In the genomic region with DNA sequence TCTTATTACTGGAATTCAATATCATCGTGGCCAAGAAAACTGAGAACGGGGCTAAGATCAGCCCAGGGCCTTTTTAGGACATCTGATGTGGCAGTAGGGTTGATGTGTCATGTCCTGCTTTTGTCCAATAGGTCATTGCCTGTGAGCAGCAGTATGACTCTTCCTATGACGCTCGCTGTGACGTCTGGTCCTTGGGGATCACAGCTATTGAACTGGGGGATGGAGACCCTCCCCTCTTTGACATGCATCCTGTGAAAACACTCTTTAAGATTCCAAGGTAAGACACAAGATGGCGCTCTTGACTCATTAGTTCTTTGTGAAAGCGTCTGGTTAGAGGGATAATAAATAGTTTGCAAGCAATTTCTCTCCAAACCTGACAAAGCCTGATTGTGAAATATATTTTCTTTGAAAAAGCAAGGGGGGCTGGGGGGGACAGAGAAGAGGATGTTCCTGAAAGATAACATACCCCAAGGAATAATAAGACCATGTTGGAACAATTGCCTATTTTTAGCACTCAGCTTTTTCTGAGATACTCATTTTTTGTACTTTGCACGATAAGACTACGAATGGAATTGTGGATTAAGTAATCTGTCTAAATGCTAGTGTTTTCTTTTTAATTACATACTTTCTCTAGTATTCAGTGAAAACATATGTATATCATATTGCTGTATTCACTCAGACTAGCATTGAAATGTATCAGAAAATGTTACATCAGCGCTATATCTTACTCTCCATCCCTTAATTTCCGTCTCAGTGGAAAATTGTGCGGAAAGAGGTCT, we compare ENCODE assay signal across 9 cellular contexts. TPM values are rescaled to one million over a fixed set of nuclear protein-coding genes. Genes with fewer than 3 reads are reported as not detected.
DNase-seq lines count a peak whose midpoint lies in the region; ATAC-seq and TF ChIP-seq lines count a peak whose summit lies in the region.
"Had no signal": no experiment of that assay in that cellular context is flagged by ENCODE, and none has a peak within 500 bp of the region (broad histone marks: within the 10 kb centered on the region; RNA-seq: fewer than 3 reads in every experiment).

No MANE protein-coding gene starts in this region.

- peaks cover under 1% of the 10 kb centered on the region for H3K4me1 Mint-ChIP-seq in chondrocyte (ENCODE audit: low read depth)
- H3K4me1 Mint-ChIP-seq in activated T-helper 17 cell treated with anti-CD3 and anti-CD28 coated beads, Interleukin-2, amount 50 U/mL, for 72 hours = no peaks in the 10 kb centered on the region
- H3K4me1 Mint-ChIP-seq: CD4-positive, CD25-positive, alpha-beta regulatory T cell had no signal

- no peak for ATAC-seq in activated T-helper 17 cell treated with anti-CD3 and anti-CD28 coated beads, Interleukin-2, amount 50 U/mL, for 72 hours (replicated peaks)

- no peak overlapping the region for H2BK120ac ChIP-seq in mesendoderm (ENCODE audit: low read depth, low read length)

- no peak overlapping the region for H3K23ac ChIP-seq in mesendoderm (ENCODE audit: low read length)

- no peaks in the 10 kb centered on the region for H3K79me2 ChIP-seq in mesendoderm (ENCODE audit: control insufficient read depth, insufficient read depth, low read length)

- peak; percentile 83 for TF ChIP-seq CTCF in chondrocyte (IDR thresholded peaks at IDR 0.05)

- no peak overlapping the region for H2AK5ac ChIP-seq in mesendoderm (ENCODE audit: low read length)

- no peaks in the 10 kb centered on the region for H3K36me3 ChIP-seq in mesendoderm (ENCODE audit: control insufficient read depth, insufficient read depth, low read length)

- peaks cover 29% of the 10 kb centered on the region for H3K27me3 Mint-ChIP-seq in chondrocyte (ENCODE audit: low read depth)
- peaks cover 17% of the 10 kb centered on the region for H3K27me3 Mint-ChIP-seq in activated T-helper 17 cell treated with anti-CD3 and anti-CD28 coated beads, Interleukin-2, amount 50 U/mL, for 72 hours
- H3K27me3 Mint-ChIP-seq: CD4-positive, CD25-positive, alpha-beta regulatory T cell had no signal

- no peak overlapping the region for H3K4me2 ChIP-seq in mesendoderm (ENCODE audit: low read length)

- no peak overlapping the region for H3K27ac Mint-ChIP-seq in chondrocyte (ENCODE audit: unreplicated experiment)
- no peak overlapping the region for H3K27ac Mint-ChIP-seq in activated T-helper 17 cell treated with anti-CD3 and anti-CD28 coated beads, Interleukin-2, amount 50 U/mL, for 72 hours
- H3K27ac Mint-ChIP-seq: CD4-positive, CD25-positive, alpha-beta regulatory T cell had no signal

- H3K9ac ChIP-seq in mesendoderm (ENCODE audit: low read length) = no peak overlapping the region

- no CpG with 5 or more reads among the region's 12 CpGs for WGBS in mesendoderm (ENCODE audit: extremely low coverage, insufficient coverage, low lambda C conversion rate)

- no peak overlapping the region for H3K4me3 ChIP-seq in mesendoderm (ENCODE audit: low read length)

- peak overlapping the region; percentile 36 for H3K56ac ChIP-seq in mesendoderm (ENCODE audit: low read length)

- H3K4ac ChIP-seq in mesendoderm (ENCODE audit: low read depth, low read length) = no peak overlapping the region

- no peaks in the 10 kb centered on the region for H3K9me3 Mint-ChIP-seq in chondrocyte (ENCODE audit: low read depth)
- H3K9me3 Mint-ChIP-seq in activated T-helper 17 cell treated with anti-CD3 and anti-CD28 coated beads, Interleukin-2, amount 50 U/mL, for 72 hours = no peaks in the 10 kb centered on the region
- H3K9me3 Mint-ChIP-seq: CD4-positive, CD25-positive, alpha-beta regulatory T cell had no signal

- no peaks in the 10 kb centered on the region for H3K36me3 Mint-ChIP-seq in chondrocyte (ENCODE audit: low read depth)
- H3K36me3 Mint-ChIP-seq in activated T-helper 17 cell treated with anti-CD3 and anti-CD28 coated beads, Interleukin-2, amount 50 U/mL, for 72 hours (ENCODE audit: low read depth) = no peaks in the 10 kb centered on the region
- H3K36me3 Mint-ChIP-seq: CD4-positive, CD25-positive, alpha-beta regulatory T cell had no signal

- H3K79me1 ChIP-seq in mesendoderm (ENCODE audit: low read length) = no peaks in the 10 kb centered on the region

- H3K27me3 ChIP-seq in mesendoderm (ENCODE audit: insufficient read depth, low read length, poor library complexity) = no peaks in the 10 kb centered on the region

- H2BK15ac ChIP-seq in mesendoderm (replicated peaks; ENCODE audit: low read depth) = no peak overlapping the region

- peak overlapping the region; percentile 95 for H3K18ac ChIP-seq in mesendoderm (ENCODE audit: low read length)

- peak; percentile 20 to 56 for DNase-seq in NOMO-1 (lab: John Stamatoyannopoulos, UW; ENCODE audit: unreplicated experiment in 2 of 2)
- no peak for DNase-seq in NOMO-1 treated with dmso at 0.1 percent for 144 hours (lab: John Stamatoyannopoulos, UW; ENCODE audit: unreplicated experiment)
- peak; percentile 29 for DNase-seq in HuH-7.5 (ENCODE audit: low spot score)
- peak; percentile 56 for DNase-seq in NOMO-1 treated with DMSO at 0.1 percent for 48 hours (lab: John Stamatoyannopoulos, UW; ENCODE audit: unreplicated experiment)
- no peak for DNase-seq in chondrocyte (ENCODE audit: low spot score)
- DNase-seq in mesendoderm = peak; percentile 90
- DNase-seq in effector CD4-positive, alpha-beta T cell = no peak

- no peak overlapping the region for H4K5ac ChIP-seq in mesendoderm (ENCODE audit: low read length)

- H3K27ac ChIP-seq in mesendoderm (ENCODE audit: low read depth, low read length) = no peak overlapping the region

- H4K8ac ChIP-seq in mesendoderm (ENCODE audit: low read depth, low read length) = no peak overlapping the region

- peaks cover 9% of the 10 kb centered on the region for H3K4me1 ChIP-seq in mesendoderm (ENCODE audit: control insufficient read depth, low read depth, low read length)

- no peak overlapping the region for H3K4me3 Mint-ChIP-seq in chondrocyte (ENCODE audit: unreplicated experiment)
- H3K4me3 Mint-ChIP-seq in activated T-helper 17 cell treated with anti-CD3 and anti-CD28 coated beads, Interleukin-2, amount 50 U/mL, for 72 hours = no peak overlapping the region

- H2BK5ac ChIP-seq in mesendoderm (ENCODE audit: low read length) = no peak overlapping the region

RNA-seq across cellular contexts. Expression of a gene that starts 58.1 kb away (rescaled TPM):
- not detected in 3 replicates for total RNA-seq in chondrocyte
- 1.2 TPM for polyA plus RNA-seq in mesendoderm (2013, experiment 1 of 2)
- 1.1 TPM for polyA plus RNA-seq in mesendoderm (2013, experiment 2 of 2)
- total RNA-seq in activated T-helper 17 cell treated with anti-CD3 and anti-CD28 coated beads, Interleukin-2, amount 50 U/mL, for 72 hours = under 1 TPM; 0.26 to 0.79 TPM
- total RNA-seq: CD4-positive, CD25-positive, alpha-beta regulatory T cell had no signal
- polyA plus RNA-seq: CD4-positive, CD25-positive, alpha-beta regulatory T cell had no signal

Comparison
In these comparisons a context has a peak if more than half of its experiments do, and no peak if none do; other contexts are left out.
1. DNase-seq: peak in NOMO-1 (2 of 2), HuH-7.5 (single experiment), NOMO-1 treated with DMSO at 0.1 percent for 48 hours (single experiment) and mesendoderm (single experiment); none in NOMO-1 treated with dmso at 0.1 percent for 144 hours (single experiment), chondrocyte (single experiment) and effector CD4-positive, alpha-beta T cell (single experiment).